In the genomic region with DNA sequence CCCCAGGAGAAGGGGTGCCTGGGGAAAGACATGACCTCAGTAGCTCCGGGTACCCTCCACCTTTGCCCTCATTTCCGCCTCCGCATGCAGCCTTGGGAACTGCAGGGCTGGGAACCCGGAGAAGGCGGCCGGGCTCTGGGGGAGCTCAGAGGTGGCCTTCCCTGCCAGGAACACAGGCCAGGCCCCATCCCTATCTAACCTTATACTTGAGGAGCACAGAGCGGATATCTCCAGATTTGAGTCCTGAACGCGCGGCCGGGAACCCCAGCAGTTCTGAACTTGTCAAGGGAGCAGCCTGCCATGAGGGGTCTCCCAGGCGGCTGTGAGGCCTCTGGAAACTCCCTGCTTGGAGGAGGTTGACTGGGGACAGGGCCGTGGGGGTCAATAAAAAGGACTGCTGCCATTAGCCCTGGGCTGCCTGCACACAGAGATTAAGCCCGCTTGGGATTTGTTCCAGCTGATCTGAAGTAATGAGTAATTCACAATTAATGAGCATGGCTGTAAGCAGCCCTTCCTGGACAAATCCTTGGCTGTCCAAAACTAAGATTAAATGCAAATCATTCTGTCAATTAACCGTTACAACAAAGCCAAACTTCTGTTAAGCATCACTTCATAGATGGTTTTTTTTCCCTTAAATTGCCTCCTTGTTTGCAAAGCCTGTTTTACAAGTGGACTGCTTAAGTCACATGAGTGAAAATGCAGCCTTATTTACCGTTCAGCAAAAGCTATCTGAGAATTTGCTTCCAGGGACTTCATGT, we compare ENCODE assay signal across 9 cellular contexts. TPM values are rescaled to one million over a fixed set of nuclear protein-coding genes. Genes with fewer than 3 reads are reported as not detected.
DNase-seq lines count a peak whose midpoint lies in the region; ATAC-seq and TF ChIP-seq lines count a peak whose summit lies in the region.
"Had no signal": no experiment of that assay in that cellular context is flagged by ENCODE, and none has a peak within 500 bp of the region (broad histone marks: within the 10 kb centered on the region; RNA-seq: fewer than 3 reads in every experiment).

No MANE protein-coding gene starts in this region.

- H3K36me3 Mint-ChIP-seq in CD4-positive, CD25-positive, alpha-beta regulatory T cell, result no peaks in the 10 kb centered on the region
- no peaks in the 10 kb centered on the region for H3K36me3 Mint-ChIP-seq in T-helper 17 cell (ENCODE audit: low read depth)

- no peak for ATAC-seq in CD4-positive, CD25-positive, alpha-beta regulatory T cell (ENCODE audit: low read depth in 2 of 2)
- no peak for ATAC-seq in T-helper 17 cell

- H3K4me1 ChIP-seq in CD4-positive, CD25-positive, alpha-beta regulatory T cell (ENCODE audit: control insufficient read depth, insufficient read depth, low read length, poor library complexity, severe bottlenecking), result peaks cover 28% of the 10 kb centered on the region
- peaks cover 9% of the 10 kb centered on the region for H3K4me1 ChIP-seq in rectal smooth muscle tissue (ENCODE audit: control insufficient read depth, insufficient read depth, low read length)

- no peak overlapping the region for H3K9ac ChIP-seq in rectal smooth muscle tissue (ENCODE audit: low read length)

- no peaks in the 10 kb centered on the region for H3K27me3 ChIP-seq in CD4-positive, CD25-positive, alpha-beta regulatory T cell (ENCODE audit: control insufficient read depth, insufficient read depth, low read length)
- no peaks in the 10 kb centered on the region for H3K27me3 ChIP-seq in rectal smooth muscle tissue (ENCODE audit: control insufficient read depth, insufficient read depth, low read length)

- peak overlapping the region; percentile 60 to 91 (median 88) for H3K27ac Mint-ChIP-seq in CD4-positive, CD25-positive, alpha-beta regulatory T cell
- H3K27ac Mint-ChIP-seq in T-helper 17 cell, result peak overlapping the region; percentile 86

- H3K4me3 Mint-ChIP-seq in CD4-positive, CD25-positive, alpha-beta regulatory T cell, result peak overlapping the region in 3 of 4 donors; percentile 27 to 57 (median 45)
- H3K4me3 Mint-ChIP-seq in T-helper 17 cell, result peak overlapping the region; percentile 41

- H3K4me1 Mint-ChIP-seq in CD4-positive, CD25-positive, alpha-beta regulatory T cell, result peaks cover 9 to 48% (median 19%) of the 10 kb centered on the region in 4 donors
- H3K4me1 Mint-ChIP-seq in T-helper 17 cell, result peaks cover 11% of the 10 kb centered on the region

- CTCF ChIA-PET in GM10248 (lab: Yijun Ruan, JAX), result interaction anchor here (0.8 to 1.3 kb wide), 3 partner anchors 10 to 139 kb away, joined by 3 read pairs; no protein-coding TSS in a partner anchor

- no peaks in the 10 kb centered on the region for H3K9me3 Mint-ChIP-seq in CD4-positive, CD25-positive, alpha-beta regulatory T cell

- no peak for TF ChIP-seq CTCF in fibroblast of the aortic adventitia (IDR thresholded peaks at IDR 0.05; ENCODE audit: insufficient read depth, low read length)
- no peak for TF ChIP-seq CTCF in GM10248 (IDR thresholded peaks at IDR 0.05; ENCODE audit: control extremely low read depth, extremely low read depth, low read depth, missing control alignments)

- peak overlapping the region; percentile 43 for H3K27ac ChIP-seq in CD4-positive, CD25-positive, alpha-beta regulatory T cell (ENCODE audit: insufficient read depth, low read length, poor library complexity, severe bottlenecking)
- H3K27ac ChIP-seq in rectal smooth muscle tissue (ENCODE audit: low read depth, low read length), result peak overlapping the region; percentile 32

- no peaks in the 10 kb centered on the region for H3K9me3 ChIP-seq in CD4-positive, CD25-positive, alpha-beta regulatory T cell (ENCODE audit: control insufficient read depth in 2 of 2, low read length in 2 of 2)
- no peaks in the 10 kb centered on the region for H3K9me3 ChIP-seq in T-helper 17 cell (ENCODE audit: control insufficient read depth, low read length, poor library complexity, severe bottlenecking)

- H3K36me3 ChIP-seq in CD4-positive, CD25-positive, alpha-beta regulatory T cell (ENCODE audit: control insufficient read depth, insufficient read depth, low read length), result no peaks in the 10 kb centered on the region
- H3K36me3 ChIP-seq in rectal smooth muscle tissue (ENCODE audit: control insufficient read depth, insufficient read depth, low read length), result no peaks in the 10 kb centered on the region

- no peak for DNase-seq in CD4-positive, CD25-positive, alpha-beta regulatory T cell
- DNase-seq in T-helper 17 cell (no peak), fibroblast of the aortic adventitia (ENCODE audit: low read depth) (peak; percentile 14), GM10248 (ENCODE audit: extremely low spot score) (no peak), NCI-H2029 (lab: John Stamatoyannopoulos, UW) (no peak), NCI-H2227 (lab: John Stamatoyannopoulos, UW; ENCODE audit: unreplicated experiment) (no peak), NCI-H187 treated with DMSO at 0.1 percent for 48 hours (lab: John Stamatoyannopoulos, UW) (no peak)
- DNase-seq: GOT3 had no signal

- POLR2A ChIA-PET in GM10248 (lab: Yijun Ruan, JAX), result no interaction called here

- peaks cover under 1% of the 10 kb centered on the region for H3K27me3 Mint-ChIP-seq in CD4-positive, CD25-positive, alpha-beta regulatory T cell
- H3K27me3 Mint-ChIP-seq in T-helper 17 cell, result no peaks in the 10 kb centered on the region

- no peak overlapping the region for H3K4me3 ChIP-seq in CD4-positive, CD25-positive, alpha-beta regulatory T cell (ENCODE audit: low read depth, low read length)
- H3K4me3 ChIP-seq in fibroblast of the aortic adventitia (ENCODE audit: low read depth, low read length) (no peak overlapping the region), rectal smooth muscle tissue (ENCODE audit: low read length) (no peak overlapping the region)

RNA-seq across cellular contexts. Expression of a gene that starts 26.2 kb away (rescaled TPM):
- total RNA-seq in CD4-positive, CD25-positive, alpha-beta regulatory T cell, result 22.7 TPM
- 1 to 10 TPM in 1 of 4 donors, under 1 TPM in 3; 0.47 to 3.1 (median 0.74) TPM for polyA plus RNA-seq in CD4-positive, CD25-positive, alpha-beta regulatory T cell
- total RNA-seq in T-helper 17 cell (10 to 100 TPM; 24.0 to 26.2 TPM), fibroblast of the aortic adventitia (ENCODE audit: low replicate concordance) (77.4 and 105 TPM in 2 replicates)
